14 cellular contexts compared by ENCODE assay signal in the genomic region with DNA sequence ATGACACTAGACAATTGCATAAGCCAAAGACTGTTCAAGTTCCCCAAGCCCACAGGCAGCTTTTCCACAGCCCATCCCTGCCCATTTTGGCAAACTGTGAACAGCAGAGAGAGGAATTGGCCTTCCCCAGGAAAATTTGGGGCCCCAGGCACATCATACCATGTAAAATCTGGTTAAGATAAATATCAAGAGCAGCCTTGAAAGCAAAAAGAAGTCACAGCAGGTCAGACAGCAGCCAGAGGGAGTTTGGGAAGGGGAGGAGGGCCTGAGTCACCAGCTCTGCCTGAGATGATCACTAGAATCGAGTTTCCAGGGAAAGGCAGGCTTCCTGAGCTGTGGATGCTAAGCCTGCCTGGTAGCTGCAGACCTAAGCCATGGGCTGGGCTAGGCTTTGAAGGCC.
DNase-seq lines count a peak whose midpoint lies in the region; ATAC-seq and TF ChIP-seq lines count a peak whose summit lies in the region.
"Had no signal": no experiment of that assay in that cellular context is flagged by ENCODE, and none has a peak within 500 bp of the region (broad histone marks: within the 10 kb centered on the region; RNA-seq: fewer than 3 reads in every experiment).

No MANE protein-coding gene starts in this region.

- ATAC-seq in activated T-cell treated with anti-CD3 and anti-CD28 coated beads, Interleukin-2, amount 50 U/mL, for 72 hours (replicated peaks in 1 of 2) = no peak
- no peak for ATAC-seq in activated T-cell treated with anti-CD3 and anti-CD28 coated beads, Interleukin-2, amount 50 U/mL, for 4 hours
- ATAC-seq: K562 had no signal

- in situ Hi-C loops in brain microvascular endothelial cell (cut with HindIII; ENCODE audit: low pct_ligation_motif_present, low sequenced_read_pairs) = no loop called here

- H3K27me3 Mint-ChIP-seq in activated T-cell treated with anti-CD3 and anti-CD28 coated beads, Interleukin-2, amount 50 U/mL, for 72 hours (ENCODE audit: low read depth) = peaks cover 7% of the 10 kb centered on the region
- peaks cover 2% of the 10 kb centered on the region for H3K27me3 Mint-ChIP-seq in activated T-cell treated with anti-CD3 and anti-CD28 coated beads, Interleukin-2, amount 50 U/mL, for 4 hours (ENCODE audit: low read depth)

- no peaks in the 10 kb centered on the region for H3K36me3 ChIP-seq in brain microvascular endothelial cell (replicated peaks)
- H3K36me3 ChIP-seq in vagina = no peaks in the 10 kb centered on the region

- no peak for DNase-seq in activated T-cell treated with anti-CD3 and anti-CD28 coated beads, Interleukin-2, amount 50 U/mL, for 72 hours
- no peak for DNase-seq in activated T-cell treated with anti-CD3 and anti-CD28 coated beads, Interleukin-2, amount 50 U/mL, for 4 hours
- DNase-seq in brain microvascular endothelial cell (peak; percentile 80), islet precursor cell (peak; percentile 91), vagina (ENCODE audit: extremely low spot score in 2 of 2) (no peak), NCI-H2107 treated with DMSO at 0.1 percent for 48 hours (lab: John Stamatoyannopoulos, UW; ENCODE audit: unreplicated experiment) (no peak), GM10248 (ENCODE audit: extremely low spot score) (no peak), coronary artery (ENCODE audit: low spot score) (no peak)
- DNase-seq: cerebellar nuclear complex, GF-D8, NCI-H2107 had no signal

- H3K9me3 Mint-ChIP-seq in activated T-cell treated with anti-CD3 and anti-CD28 coated beads, Interleukin-2, amount 50 U/mL, for 72 hours = no peaks in the 10 kb centered on the region
- H3K9me3 Mint-ChIP-seq in activated T-cell treated with anti-CD3 and anti-CD28 coated beads, Interleukin-2, amount 50 U/mL, for 4 hours = no peaks in the 10 kb centered on the region
- H3K9me3 Mint-ChIP-seq: activated T-helper 1 cell treated with anti-CD3 and anti-CD28 coated beads, Interleukin-12 subunit alpha, Interleukin-12 subunit beta, Interleukin-2, Interleukin-4 antibody, amounts not matched to agents 30 ng/mL and 10 ng/mL and 1 ng/mL, durations not matched to agents 14 hours and 24 hours and 36 hours had no signal

- peak; percentile 26 for TF ChIP-seq CTCF in brain microvascular endothelial cell (IDR thresholded peaks at IDR 0.05; ENCODE audit: low read depth, low read length, missing control alignments)
- no peak for TF ChIP-seq CTCF in vagina (IDR thresholded peaks at IDR 0.05)
- TF ChIP-seq CTCF in GM10248 (IDR thresholded peaks at IDR 0.05; ENCODE audit: control extremely low read depth, extremely low read depth, low read depth, missing control alignments) = no peak
- no peak for TF ChIP-seq CTCF in coronary artery (IDR thresholded peaks at IDR 0.05)

- CTCF ChIA-PET in GM10248 (lab: Yijun Ruan, JAX) = interaction anchor here (2.5 kb wide), 1 partner anchor 14 kb away, joined by 8 read pairs; no protein-coding TSS in a partner anchor

- H3K27me3 ChIP-seq in brain microvascular endothelial cell (replicated peaks) (no peaks in the 10 kb centered on the region), vagina (no peaks in the 10 kb centered on the region)

- H3K9me3 ChIP-seq in vagina = no peaks in the 10 kb centered on the region

- peak overlapping the region; percentile 79 for H3K27ac ChIP-seq in brain microvascular endothelial cell
- peak overlapping the region; percentile 63 for H3K27ac ChIP-seq in vagina
- H3K27ac ChIP-seq in coronary artery = no peak overlapping the region
- H3K27ac ChIP-seq: 22Rv1 had no signal

- peaks cover 19% of the 10 kb centered on the region for H3K4me1 ChIP-seq in vagina

- no peak for TF ChIP-seq POLR2A in vagina (IDR thresholded peaks at IDR 0.05)

- H3K4me1 Mint-ChIP-seq in activated T-cell treated with anti-CD3 and anti-CD28 coated beads, Interleukin-2, amount 50 U/mL, for 72 hours (ENCODE audit: low read depth) = peaks cover 7% of the 10 kb centered on the region
- no peaks in the 10 kb centered on the region for H3K4me1 Mint-ChIP-seq in activated T-cell treated with anti-CD3 and anti-CD28 coated beads, Interleukin-2, amount 50 U/mL, for 4 hours (ENCODE audit: low read depth)

- H3K27ac Mint-ChIP-seq in activated T-cell treated with anti-CD3 and anti-CD28 coated beads, Interleukin-2, amount 50 U/mL, for 72 hours = peak overlapping the region; percentile 36
- H3K27ac Mint-ChIP-seq: activated T-helper 1 cell treated with anti-CD3 and anti-CD28 coated beads, Interleukin-12 subunit alpha, Interleukin-12 subunit beta, Interleukin-2, Interleukin-4 antibody, amounts not matched to agents 30 ng/mL and 10 ng/mL and 1 ng/mL, durations not matched to agents 14 hours and 24 hours and 36 hours had no signal

- no peaks in the 10 kb centered on the region for H3K36me3 Mint-ChIP-seq in activated T-cell treated with anti-CD3 and anti-CD28 coated beads, Interleukin-2, amount 50 U/mL, for 72 hours (ENCODE audit: insufficient read depth in 2 of 2)
- no peaks in the 10 kb centered on the region for H3K36me3 Mint-ChIP-seq in activated T-cell treated with anti-CD3 and anti-CD28 coated beads, Interleukin-2, amount 50 U/mL, for 4 hours (ENCODE audit: insufficient read depth)

- no peak overlapping the region for H3K4me3 Mint-ChIP-seq in activated T-cell treated with anti-CD3 and anti-CD28 coated beads, Interleukin-2, amount 50 U/mL, for 72 hours
- no peak overlapping the region for H3K4me3 Mint-ChIP-seq in activated T-cell treated with anti-CD3 and anti-CD28 coated beads, Interleukin-2, amount 50 U/mL, for 4 hours
- H3K4me3 Mint-ChIP-seq: activated T-helper 1 cell treated with anti-CD3 and anti-CD28 coated beads, Interleukin-12 subunit alpha, Interleukin-12 subunit beta, Interleukin-2, Interleukin-4 antibody, amounts not matched to agents 30 ng/mL and 10 ng/mL and 1 ng/mL, durations not matched to agents 14 hours and 24 hours and 36 hours had no signal

- intact Hi-C loops in vagina (cut with DNase I) = no loop called here

- H3K4me3 ChIP-seq in brain microvascular endothelial cell (ENCODE audit: low read depth, low read length) = no peak overlapping the region
- no peak overlapping the region for H3K4me3 ChIP-seq in vagina
- H3K4me3 ChIP-seq in coronary artery = no peak overlapping the region
- H3K4me3 ChIP-seq: K562 had no signal

- POLR2A ChIA-PET in GM10248 (lab: Yijun Ruan, JAX) = no interaction called here

Comparison
In these comparisons a context has a peak if more than half of its experiments do, and no peak if none do; other contexts are left out.
1. DNase-seq: peak in brain microvascular endothelial cell (single experiment) and islet precursor cell (single experiment); none in activated T-cell treated with anti-CD3 and anti-CD28 coated beads, Interleukin-2, amount 50 U/mL, for 72 hours (0 of 2), activated T-cell treated with anti-CD3 and anti-CD28 coated beads, Interleukin-2, amount 50 U/mL, for 4 hours (single experiment), vagina (0 of 2), NCI-H2107 treated with DMSO at 0.1 percent for 48 hours (single experiment), GM10248 (single experiment) and coronary artery (single experiment).
2. H3K27ac ChIP-seq: peak in brain microvascular endothelial cell (single experiment) and vagina (single experiment); none in coronary artery (0 of 2).